In the genomic region with DNA sequence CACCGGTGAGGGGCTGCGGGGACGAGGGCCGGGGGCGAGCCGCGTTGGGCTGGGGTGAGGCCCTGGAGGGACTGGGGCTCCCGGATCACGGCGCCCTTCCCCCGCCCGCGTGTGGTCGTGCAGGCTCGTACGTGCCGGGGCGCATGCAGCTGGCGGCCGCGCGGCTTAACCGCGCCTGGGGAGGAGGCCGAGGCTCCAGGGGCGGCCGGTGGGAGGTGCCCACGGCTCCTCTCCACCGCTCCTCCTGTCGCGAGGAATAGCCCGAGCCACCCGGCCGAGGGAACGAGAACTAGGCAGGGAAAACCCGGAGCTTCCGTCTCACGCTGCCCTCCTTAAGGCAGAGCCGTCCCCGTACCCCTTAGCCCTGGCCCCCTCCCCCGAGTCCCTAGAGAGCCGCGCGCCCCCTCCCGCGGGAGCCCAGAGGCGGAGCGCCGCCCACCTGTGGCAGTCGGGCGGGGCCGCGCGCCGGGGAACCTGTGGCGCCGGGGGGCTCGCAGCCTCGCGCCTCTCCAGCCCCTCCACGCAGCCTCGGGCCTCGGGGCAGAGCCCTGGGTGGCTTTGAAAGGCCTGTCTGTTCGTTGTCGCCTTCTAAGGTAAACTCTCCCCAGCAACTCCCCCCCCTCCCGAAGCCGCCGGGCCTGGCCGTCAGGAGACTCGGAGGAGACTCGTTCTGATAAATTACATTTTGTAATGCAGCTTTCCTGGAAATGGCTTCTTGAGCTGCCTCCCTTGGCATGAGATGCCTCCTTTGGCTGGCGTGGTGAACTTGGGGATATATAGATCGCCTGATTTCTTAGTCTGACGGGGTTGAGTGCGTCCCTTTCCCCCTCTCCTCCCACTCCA, we compare ENCODE assay signal across 8 cellular contexts. TPM values are rescaled to one million over a fixed set of nuclear protein-coding genes. Genes with fewer than 3 reads are reported as not detected.
DNase-seq lines count a peak whose midpoint lies in the region; ATAC-seq and TF ChIP-seq lines count a peak whose summit lies in the region.

No MANE protein-coding gene starts in this region.

- peak; percentile 73 for DNase-seq in GM10248 (ENCODE audit: extremely low spot score)
- peak; percentile 46 for DNase-seq in HuH-7.5 (ENCODE audit: low spot score)
- DNase-seq in UCSD-AML1 (lab: John Stamatoyannopoulos, UW; ENCODE audit: unreplicated experiment): peak; percentile 72
- DNase-seq in dedifferentiated amniotic fluid mesenchymal stem cell (ENCODE audit: extremely low spot score): peak; percentile 28
- peak; percentile 3 for DNase-seq in stimulated activated CD8-positive, alpha-beta memory T cell treated with anti-CD3 and anti-CD28 coated beads, Interleukin-12 subunit alpha, Interleukin-12 subunit beta, amount 100 ng/mL, for 24 hours (ENCODE audit: extremely low read depth)
- no peak for DNase-seq in A172 (ENCODE audit: low spot score)

- no peaks in the 10 kb centered on the region for H3K36me3 ChIP-seq in liver (ENCODE audit: control insufficient read depth in 4 of 4, insufficient read depth in 3 of 4, low read depth in 1 of 4, low read length in 3 of 4)

- H3K27me3 ChIP-seq in liver (ENCODE audit: control insufficient read depth in 4 of 4, insufficient read depth in 4 of 4, low read length in 3 of 4): no peaks in the 10 kb centered on the region

- H3K27ac ChIP-seq in liver (ENCODE audit: low read depth in 1 of 2, low read length in 2 of 2): peak overlapping the region; percentile 75 to 81

- no peak for TF ChIP-seq RAD21 in liver (IDR thresholded peaks at IDR 0.05)

- no peak for TF ChIP-seq CTCF in GM10248 (IDR thresholded peaks at IDR 0.05; ENCODE audit: control extremely low read depth, extremely low read depth, low read depth, missing control alignments)
- no peak for TF ChIP-seq CTCF in liver (IDR thresholded peaks at IDR 0.05; ENCODE audit: low read depth, low read length, missing input control)

- WGBS in liver: under 1% methylated on average over 75 of the region's 75 CpGs

- H3K4me1 ChIP-seq in liver (ENCODE audit: control insufficient read depth in 4 of 4, insufficient read depth in 4 of 4, low read length in 3 of 4): peaks cover 2 to 51% (median 27%) of the 10 kb centered on the region in 4 donors

- H3K9me3 ChIP-seq in liver (ENCODE audit: control insufficient read depth in 4 of 4, low read length in 3 of 4): no peaks in the 10 kb centered on the region

- POLR2A ChIA-PET in GM10248 (lab: Yijun Ruan, JAX): no interaction called here

- peak overlapping the region; percentile 3 to 68 for H3K9ac ChIP-seq in liver (ENCODE audit: low read depth in 1 of 2, low read length in 2 of 2)

- ATAC-seq in GM21717 (IDR thresholded peaks at IDR 0.05; ENCODE audit: unreplicated experiment): peak; percentile 74

- CTCF ChIA-PET in GM10248 (lab: Yijun Ruan, JAX): interaction anchor here (1.7 to 2.0 kb wide), 3 partner anchors 38 to 64 kb away, joined by 4 to 6 read pairs (median 4); no protein-coding TSS in a partner anchor

- peak overlapping the region; percentile 52 to 93 (median 81) for H3K4me3 ChIP-seq in liver (ENCODE audit: low read depth in 1 of 3, low read length in 3 of 3)

TF ChIP-seq in liver, 16 proteins besides CTCF, POLR2A, EP300 and RAD21:
- TF ChIP-seq YY1 (IDR thresholded peaks at IDR 0.05) (peak; percentile 19), EGR1 (IDR thresholded peaks at IDR 0.05; ENCODE audit: low read depth in 2 of 2) (no peak)

RNA-seq across cellular contexts. Expression of gene AK4, which starts 0.8 kb away (rescaled TPM):
- total RNA-seq in liver: 10 to 100 TPM; 58.4 to 60.2 TPM
- 100 to 1,000 TPM in 1 of 2 donors, 10 to 100 TPM in 1; 52.3 to 106 TPM for polyA plus RNA-seq in liver
- 6.8 and 8.9 TPM in 2 replicates for total RNA-seq in A172 (2014; rRNA removed; shearing (Covaris generic))
